In the genomic region with DNA sequence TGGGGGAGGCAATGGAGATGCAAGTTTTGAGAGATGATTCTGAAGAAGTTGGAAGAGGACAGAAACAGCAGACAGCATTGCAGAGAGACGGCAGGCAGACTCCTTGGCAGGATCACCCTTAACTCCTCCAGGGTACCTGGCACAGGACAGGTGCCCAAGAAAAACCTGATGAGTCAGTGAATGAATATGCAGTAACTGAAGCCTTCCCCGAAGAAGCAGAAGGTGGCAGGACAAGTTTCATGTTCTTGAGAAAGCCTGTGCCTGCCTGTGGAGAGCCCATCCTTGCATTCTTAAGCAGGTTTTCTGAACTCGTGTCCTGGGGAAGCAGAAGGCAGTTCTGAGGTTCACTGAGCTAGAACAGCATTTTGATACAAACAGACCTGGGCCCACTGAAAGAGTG, we compare ENCODE assay signal across 23 cellular contexts.
A peak's percentile ranks its signal among the peaks of the same experiment; 100 is the strongest.
DNase-seq lines count a peak whose midpoint lies in the region; FAIRE-seq lines count a peak whose summit lies in the region.
"Had no signal": no experiment of that assay in that cellular context is flagged by ENCODE, and none has a peak within 500 bp of the region (broad histone marks: within the 10 kb centered on the region; RNA-seq: fewer than 3 reads in every experiment).

No MANE protein-coding gene starts in this region.

- DNase-seq in NCI-H226 (peak; percentile 61), epidermal melanocyte (ENCODE audit: insufficient read length, low spot score) (peak; percentile 0), kidney tubule cell (ENCODE audit: low spot score) (peak; percentile 84), urothelium cell line (ENCODE audit: low spot score) (peak; percentile 21)
- DNase-seq in activated CD4-positive, alpha-beta T cell treated with anti-CD3 and anti-CD28 coated beads, Interleukin-2, amount 50 U/mL, for 1 hour: no peak
- no peak for DNase-seq in stimulated activated CD4-positive, alpha-beta T cell treated with anti-CD3 and anti-CD28 coated beads, Interleukin-2, amount 100 ng/mL, for 48 hours
- DNase-seq in effector CD4-positive, alpha-beta T cell: no peak
- DNase-seq: activated CD8-positive, alpha-beta memory T cell treated with anti-CD3 and anti-CD28 coated beads, Interleukin-2, amount 50 U/mL, for 48 hours; activated naive CD8-positive, alpha-beta T cell treated with anti-CD3 and anti-CD28 coated beads for 36 hours; CD8-positive, alpha-beta T cell; DMS79 treated with DMSO at 0.1 percent for 48 hours; effector memory CD4-positive, alpha-beta T cell; glutamatergic neuron; HFFc6; midbrain; NCI-H1092 treated with DMSO at 0.1 percent for 48 hours; NCI-H2081; SJCRH30; stimulated activated naive B cell treated with anti-CD40 and anti-IgM and Interleukin-4, amounts not matched to agents 10 μg/mL and 1 μg/mL and 100 μg/mL, for 72 hours; T-helper 17 cell; testis had no signal

- FAIRE-seq in urothelium cell line (lab: Jason Lieb, UNC): no peak
- FAIRE-seq: GM12891, HTR-8/SVneo had no signal

Comparison
In these comparisons a context has a peak if more than half of its experiments do, and no peak if none do; other contexts are left out.
1. DNase-seq: peak in NCI-H226 (single experiment), epidermal melanocyte (single experiment), kidney tubule cell (single experiment) and urothelium cell line (single experiment); none in activated CD4-positive, alpha-beta T cell treated with anti-CD3 and anti-CD28 coated beads, Interleukin-2, amount 50 U/mL, for 1 hour (single experiment), stimulated activated CD4-positive, alpha-beta T cell treated with anti-CD3 and anti-CD28 coated beads, Interleukin-2, amount 100 ng/mL, for 48 hours (0 of 2) and effector CD4-positive, alpha-beta T cell (single experiment).